ENCODE assay signal across 16 cellular contexts in genomic region chr17:47973541-47973940, GRCh38. TPM values are rescaled to one million over a fixed set of nuclear protein-coding genes. Genes with fewer than 3 reads are reported as not detected.
DNase-seq lines count a peak whose midpoint lies in the region; ATAC-seq and TF ChIP-seq lines count a peak whose summit lies in the region.
"Had no signal": no experiment of that assay in that cellular context is flagged by ENCODE, and none has a peak within 500 bp of the region (broad histone marks: within the 10 kb centered on the region; RNA-seq: fewer than 3 reads in every experiment).

No MANE protein-coding gene starts in this region.

- peaks cover 26% of the 10 kb centered on the region for H3K4me1 Mint-ChIP-seq in CD4-positive, alpha-beta T cell (ENCODE audit: low read depth)
- peaks cover 24% of the 10 kb centered on the region for H3K4me1 Mint-ChIP-seq in activated naive CD8-positive, alpha-beta T cell treated with anti-CD3 and anti-CD28 coated beads, Interleukin-2, amount 50 U/mL, for 24 hours

- CTCF ChIA-PET in CD4-positive, alpha-beta T cell (lab: Charles Lee): no interaction called here

- peak overlapping the region; percentile 40 for H3K4me3 Mint-ChIP-seq in CD4-positive, alpha-beta T cell
- no peak overlapping the region for H3K4me3 Mint-ChIP-seq in activated naive CD8-positive, alpha-beta T cell treated with anti-CD3 and anti-CD28 coated beads, Interleukin-2, amount 50 U/mL, for 24 hours

- no peak overlapping the region for H3K27ac Mint-ChIP-seq in CD4-positive, alpha-beta T cell
- H3K27ac Mint-ChIP-seq in activated naive CD8-positive, alpha-beta T cell treated with anti-CD3 and anti-CD28 coated beads, Interleukin-2, amount 50 U/mL, for 24 hours: peak overlapping the region; percentile 23

- no peak overlapping the region for H3K27ac ChIP-seq in CD4-positive, alpha-beta T cell (ENCODE audit: low read depth, low read length)
- H3K27ac ChIP-seq: A549, SJSA1 had no signal

- no peak for ATAC-seq in CD4-positive, alpha-beta T cell (ENCODE audit: poor library complexity)
- no peak for ATAC-seq in activated naive CD8-positive, alpha-beta T cell treated with anti-CD3 and anti-CD28 coated beads, Interleukin-2, amount 50 U/mL, for 24 hours
- no peak for ATAC-seq in GM19467 (IDR thresholded peaks at IDR 0.05; ENCODE audit: unreplicated experiment)
- ATAC-seq: A549 had no signal

- intact Hi-C loops in CD4-positive, alpha-beta T cell (cut with DNase I, micrococcal nuclease): loop anchor here in 1 of 2 experiments (2.0 to 5.0 kb wide), 2 partner anchors 75 to 321 kb away; partner anchors contain the start of gene NFE2L1

- H3K27me3 ChIP-seq in CD4-positive, alpha-beta T cell (ENCODE audit: control insufficient read depth, insufficient read depth, low read length): no peaks in the 10 kb centered on the region
- H3K27me3 ChIP-seq: MG63, SJSA1 had no signal

- peak; percentile 22 for DNase-seq in NCI-H2171 treated with DMSO at 0.1 percent for 48 hours (lab: John Stamatoyannopoulos, UW)
- no peak for DNase-seq in NCI-H2171 (lab: John Stamatoyannopoulos, UW)
- DNase-seq in CD4-positive, alpha-beta T cell: no peak
- peak; percentile 23 for DNase-seq in NOMO-1 treated with dmso at 0.1 percent for 144 hours (lab: John Stamatoyannopoulos, UW; ENCODE audit: unreplicated experiment)
- DNase-seq in activated naive CD8-positive, alpha-beta T cell treated with anti-CD3 and anti-CD28 coated beads, Interleukin-2, amount 50 U/mL, for 24 hours: no peak
- DNase-seq in NCI-H1436 treated with DMSO at 0.1 percent for 48 hours (lab: John Stamatoyannopoulos, UW): no peak
- DNase-seq in effector CD4-positive, alpha-beta T cell: no peak
- DNase-seq: KBM-7, MG63, NCI-H1417 treated with DMSO at 0.1 percent for 48 hours, NCI-H2107, NCI-H510A treated with DMSO at 0.1 percent for 48 hours, OCI-M1 had no signal

- POLR2A ChIA-PET in CD4-positive, alpha-beta T cell (lab: Charles Lee): interaction anchor here (0.6 kb wide), 1 partner anchor 33 kb away, joined by 3 read pairs; no protein-coding TSS in a partner anchor

- H3K27me3 Mint-ChIP-seq in CD4-positive, alpha-beta T cell: no peaks in the 10 kb centered on the region
- no peaks in the 10 kb centered on the region for H3K27me3 Mint-ChIP-seq in activated naive CD8-positive, alpha-beta T cell treated with anti-CD3 and anti-CD28 coated beads, Interleukin-2, amount 50 U/mL, for 24 hours

- no peaks in the 10 kb centered on the region for H3K9me3 ChIP-seq in CD4-positive, alpha-beta T cell (ENCODE audit: control insufficient read depth, low read length)
- H3K9me3 ChIP-seq: A549, MG63, SJSA1 had no signal

- H3K36me3 Mint-ChIP-seq in CD4-positive, alpha-beta T cell (ENCODE audit: low read depth): peaks cover 54% of the 10 kb centered on the region
- peaks cover 14% of the 10 kb centered on the region for H3K36me3 Mint-ChIP-seq in activated naive CD8-positive, alpha-beta T cell treated with anti-CD3 and anti-CD28 coated beads, Interleukin-2, amount 50 U/mL, for 24 hours (ENCODE audit: low read depth)

- no peaks in the 10 kb centered on the region for H3K9me3 Mint-ChIP-seq in CD4-positive, alpha-beta T cell
- H3K9me3 Mint-ChIP-seq in activated naive CD8-positive, alpha-beta T cell treated with anti-CD3 and anti-CD28 coated beads, Interleukin-2, amount 50 U/mL, for 24 hours: no peaks in the 10 kb centered on the region

- no peak for TF ChIP-seq CTCF in CD4-positive, alpha-beta T cell (IDR thresholded peaks at IDR 0.05)

RNA-seq across cellular contexts. Expression of gene CDK5RAP3, which starts 2.6 kb away (rescaled TPM):
- total RNA-seq in CD4-positive, alpha-beta T cell: 100 to 1,000 TPM; 206 to 224 TPM

RNA-seq across cellular contexts. Expression of gene PRR15L, which starts 15.9 kb away (rescaled TPM):
- not detected for total RNA-seq in CD4-positive, alpha-beta T cell
- total RNA-seq: SJSA1 had no signal

RNA-seq across cellular contexts. Expression of gene PNPO, which starts 32.2 kb away (rescaled TPM):
- 1 to 10 TPM; 2.2 to 2.4 TPM for total RNA-seq in CD4-positive, alpha-beta T cell

Comparison
In these comparisons a context has a peak if more than half of its experiments do, and no peak if none do; other contexts are left out.
1. DNase-seq: peak in NCI-H2171 treated with DMSO at 0.1 percent for 48 hours (single experiment) and NOMO-1 treated with dmso at 0.1 percent for 144 hours (single experiment); none in NCI-H2171 (single experiment), CD4-positive, alpha-beta T cell (0 of 10), activated naive CD8-positive, alpha-beta T cell treated with anti-CD3 and anti-CD28 coated beads, Interleukin-2, amount 50 U/mL, for 24 hours (single experiment), NCI-H1436 treated with DMSO at 0.1 percent for 48 hours (single experiment) and effector CD4-positive, alpha-beta T cell (single experiment).